In genomic region chr18:73316513-73316912, GRCh38 we compare ENCODE assay signal across 16 cellular contexts.
DNase-seq lines count a peak whose midpoint lies in the region; ATAC-seq, FAIRE-seq and TF ChIP-seq lines count a peak whose summit lies in the region.
"Had no signal": no experiment of that assay in that cellular context is flagged by ENCODE, and none has a peak within 500 bp of the region (broad histone marks: within the 10 kb centered on the region; RNA-seq: fewer than 3 reads in every experiment).

No MANE protein-coding gene starts in this region.

- H3K4me2 ChIP-seq in A549 (peak overlapping the region; percentile 26), astrocyte (ENCODE audit: low read length) (no peak overlapping the region)

- in situ Hi-C loops in brain microvascular endothelial cell (cut with HindIII; ENCODE audit: low pct_ligation_motif_present, low sequenced_read_pairs) = no loop called here

- H3K4me3 Mint-ChIP-seq in astrocyte (ENCODE audit: unreplicated experiment) = no peak overlapping the region
- H3K4me3 Mint-ChIP-seq: CD8-positive, alpha-beta memory T cell had no signal

- TF ChIP-seq RAD21 in A549 (conservative IDR thresholded peaks at IDR 0.05 in 1 of 2, IDR thresholded peaks at IDR 0.05 in 1 of 2) = no peak

- POLR2A ChIA-PET in A549 (lab: Yijun Ruan, JAX) = no interaction called here

- H2AFZ ChIP-seq in astrocyte (ENCODE audit: low read depth, low read length) = no peak overlapping the region

- no peaks in the 10 kb centered on the region for H3K9me3 ChIP-seq in A549
- no peaks in the 10 kb centered on the region for H3K9me3 ChIP-seq in astrocyte (ENCODE audit: insufficient read depth, low read depth, low read length)

- no peaks in the 10 kb centered on the region for H3K79me2 ChIP-seq in astrocyte (ENCODE audit: insufficient read depth, low read length)

- H3K27ac Mint-ChIP-seq in astrocyte (ENCODE audit: unreplicated experiment) = no peak overlapping the region
- H3K27ac Mint-ChIP-seq: CD8-positive, alpha-beta memory T cell had no signal

- H3K4me1 ChIP-seq in A549 (peaks cover 18% of the 10 kb centered on the region; the same call in 2 of the 3 replicates), astrocyte (ENCODE audit: insufficient read depth, low read length) (no peaks in the 10 kb centered on the region)

- CTCF ChIA-PET in A549 (lab: Yijun Ruan, JAX) = no interaction called here

- no peak overlapping the region for H3K27ac ChIP-seq in A549
- H3K27ac ChIP-seq in astrocyte (ENCODE audit: low read depth, low read length) = no peak overlapping the region
- no peak overlapping the region for H3K27ac ChIP-seq in brain microvascular endothelial cell

- peaks cover 13% of the 10 kb centered on the region for H3K4me1 Mint-ChIP-seq in astrocyte (ENCODE audit: low read depth, unreplicated experiment)
- H3K4me1 Mint-ChIP-seq: CD8-positive, alpha-beta memory T cell had no signal

- TF ChIP-seq CTCF in A549 (IDR thresholded peaks at IDR 0.05) (no peak), astrocyte (IDR thresholded peaks at IDR 0.05; ENCODE audit: insufficient read depth, low read depth, low read length) (no peak), fibroblast of the aortic adventitia (IDR thresholded peaks at IDR 0.05; ENCODE audit: insufficient read depth, low read length) (no peak), brain microvascular endothelial cell (IDR thresholded peaks at IDR 0.05; ENCODE audit: low read depth, low read length, missing control alignments) (no peak)

- H3K27me3 ChIP-seq in astrocyte (ENCODE audit: insufficient read depth, low read length) (no peaks in the 10 kb centered on the region), brain microvascular endothelial cell (replicated peaks) (no peaks in the 10 kb centered on the region)

- H4K20me1 ChIP-seq in astrocyte (ENCODE audit: insufficient read depth, low read length) = no peaks in the 10 kb centered on the region

- no peaks in the 10 kb centered on the region for H3K9me3 Mint-ChIP-seq in astrocyte (ENCODE audit: unreplicated experiment)

- no peaks in the 10 kb centered on the region for H3K36me3 Mint-ChIP-seq in astrocyte (ENCODE audit: low read depth, unreplicated experiment)
- H3K36me3 Mint-ChIP-seq: CD8-positive, alpha-beta memory T cell had no signal

- H3K4me3 ChIP-seq in A549 (no peak overlapping the region), astrocyte (ENCODE audit: insufficient read depth, low read depth, low read length) (no peak overlapping the region), fibroblast of the aortic adventitia (ENCODE audit: low read depth, low read length) (no peak overlapping the region), brain microvascular endothelial cell (ENCODE audit: low read depth, low read length) (no peak overlapping the region)

- H3K27me3 Mint-ChIP-seq in astrocyte (ENCODE audit: low read depth, unreplicated experiment) = no peaks in the 10 kb centered on the region
- H3K27me3 Mint-ChIP-seq: CD8-positive, alpha-beta memory T cell had no signal

- H3K36me3 ChIP-seq in astrocyte (ENCODE audit: insufficient read depth, low read length) = no peaks in the 10 kb centered on the region
- H3K36me3 ChIP-seq in brain microvascular endothelial cell (replicated peaks) = no peaks in the 10 kb centered on the region

- H3K9ac ChIP-seq in astrocyte (ENCODE audit: low read length) = no peak overlapping the region

- no peak for TF ChIP-seq EP300 in A549 (IDR thresholded peaks at IDR 0.05)

- no peak for ATAC-seq in A549
- ATAC-seq in HG03565 (IDR thresholded peaks at IDR 0.05; ENCODE audit: unreplicated experiment) = no peak
- ATAC-seq: SK-N-SH treated with all-trans-retinoic acid at 6 μM for 48 hours had no signal

- no peak for TF ChIP-seq POLR2A in A549 (IDR thresholded peaks at IDR 0.05; ENCODE audit: low read length)

- DNase-seq in A549 (ENCODE audit: low read depth in 1 of 2, low spot score in 1 of 2) (no peak), GM03348 (ENCODE audit: low spot score) (peak; percentile 7), astrocyte (ENCODE audit: low read depth) (peak; percentile 65), fibroblast of the aortic adventitia (ENCODE audit: low read depth) (peak; percentile 47), NCI-H345 (lab: John Stamatoyannopoulos, UW) (no peak), SW 1271 (lab: John Stamatoyannopoulos, UW) (no peak), brain microvascular endothelial cell (no peak)
- DNase-seq: ACHN; CD8-positive, alpha-beta memory T cell; Karpas-422; NCI-H2029; NCI-H526; SHP77 had no signal

- FAIRE-seq in A549 (lab: Jason Lieb, UNC) = no peak
- peak; percentile 43 for FAIRE-seq in astrocyte (lab: Jason Lieb, UNC)
- FAIRE-seq: H54 had no signal

- WGBS in A549 (ENCODE audit: missing lambda C conversion rate) = 26% methylated on average over 1 of the region's 1 CpG

TF ChIP-seq in A549, 52 proteins besides CTCF, POLR2A, EP300 and RAD21:
- TF ChIP-seq HMGXB4 (CRISPR knock-in tag; IDR thresholded peaks at IDR 0.05; ENCODE audit: borderline replicate concordance) = no peak
- TF ChIP-seq NFE2L2 (conservative IDR thresholded peaks at IDR 0.05; ENCODE audit: low read length) = no peak
- TF ChIP-seq BCL3 (IDR thresholded peaks at IDR 0.05) = no peak
- no peak for TF ChIP-seq KDM1A (IDR thresholded peaks at IDR 0.05; ENCODE audit: low read depth)
- no peak for TF ChIP-seq EHMT2 (IDR thresholded peaks at IDR 0.05; ENCODE audit: low read depth)
- no peak for TF ChIP-seq HOXB13 (CRISPR knock-in tag; IDR thresholded peaks at IDR 0.05; ENCODE audit: low read depth)
- no peak for TF ChIP-seq MAFK (IDR thresholded peaks at IDR 0.05; ENCODE audit: partially characterized antibody)

Comparison
In these comparisons a context has a peak if more than half of its experiments do, and no peak if none do; other contexts are left out.
1. DNase-seq: peak in GM03348 (single experiment), astrocyte (single experiment) and fibroblast of the aortic adventitia (single experiment); none in A549 (0 of 2), NCI-H345 (single experiment), SW 1271 (0 of 2) and brain microvascular endothelial cell (single experiment).